Comparison of ENCODE assay signal across 8 cellular contexts in genomic region chr7:143836088-143836487, GRCh38.
DNase-seq lines count a peak whose midpoint lies in the region; ATAC-seq and TF ChIP-seq lines count a peak whose summit lies in the region.
"Not testable (repeated sequence)": the region's sequence is repeated elsewhere in the genome, so short reads cannot be mapped to it uniquely, and the experiment has no call there.

No MANE protein-coding gene starts in this region.

- H3K4me3 Mint-ChIP-seq in activated CD4-positive, alpha-beta T cell treated with anti-CD3 and anti-CD28 coated beads, Interleukin-2, amount 10 ng/mL, durations not matched to agents 24 days and 14 days, result not testable (repeated sequence)
- peak overlapping the region in 7 of 8 donors; percentile 69 to 94 (median 90) for H3K4me3 Mint-ChIP-seq in naive B cell

- H3K4me1 Mint-ChIP-seq in activated CD4-positive, alpha-beta T cell treated with anti-CD3 and anti-CD28 coated beads, Interleukin-2, amount 10 ng/mL, durations not matched to agents 24 days and 14 days; naive B cell: not testable (repeated sequence)

- DNase-seq in activated CD4-positive, alpha-beta T cell treated with anti-CD3 and anti-CD28 coated beads, Interleukin-2, amount 10 ng/mL, durations not matched to agents 24 days and 14 days; effector memory CD4-positive, alpha-beta T cell; naive B cell; upper lobe of right lung: not testable (repeated sequence)

- H3K36me3 ChIP-seq in effector memory CD4-positive, alpha-beta T cell (ENCODE audit: control insufficient read depth, insufficient read depth, low read length); upper lobe of right lung: not testable (repeated sequence)

- not testable (repeated sequence) for H3K27me3 ChIP-seq in effector memory CD4-positive, alpha-beta T cell (replicated peaks; ENCODE audit: control insufficient read depth, insufficient read depth, low read length, poor library complexity, severe bottlenecking); upper lobe of right lung

- ATAC-seq in GM18520 (IDR thresholded peaks at IDR 0.05; ENCODE audit: unreplicated experiment) (peak; percentile 22), GM21390 (IDR thresholded peaks at IDR 0.05; ENCODE audit: unreplicated experiment) (peak; percentile 31), HG02840 (IDR thresholded peaks at IDR 0.05; ENCODE audit: low FRiP score, unreplicated experiment) (peak; percentile 31), HG03432 (IDR thresholded peaks at IDR 0.05; ENCODE audit: unreplicated experiment) (peak; percentile 36), naive B cell (ENCODE audit: low read depth in 2 of 2) (peak; percentile 30), upper lobe of right lung (peak; percentile 2)

- H3K27ac Mint-ChIP-seq in activated CD4-positive, alpha-beta T cell treated with anti-CD3 and anti-CD28 coated beads, Interleukin-2, amount 10 ng/mL, durations not matched to agents 24 days and 14 days, result peak overlapping the region; percentile 83
- H3K27ac Mint-ChIP-seq in naive B cell, result peak overlapping the region in 3 of 6 donors; percentile 78 to 97 (median 95)

- H3K4me1 ChIP-seq in effector memory CD4-positive, alpha-beta T cell (ENCODE audit: control insufficient read depth, insufficient read depth, low read length, poor library complexity, severe bottlenecking); upper lobe of right lung: not testable (repeated sequence)

- intact Hi-C loops in activated CD4-positive, alpha-beta T cell treated with anti-CD3 and anti-CD28 coated beads, Interleukin-2, amount 10 ng/mL, durations not matched to agents 24 days and 14 days (cut with micrococcal nuclease); upper lobe of right lung (cut with DNase I): not testable (repeated sequence)

- TF ChIP-seq CTCF in upper lobe of right lung (IDR thresholded peaks at IDR 0.05), result not testable (repeated sequence)

- H3K27me3 Mint-ChIP-seq in activated CD4-positive, alpha-beta T cell treated with anti-CD3 and anti-CD28 coated beads, Interleukin-2, amount 10 ng/mL, durations not matched to agents 24 days and 14 days; naive B cell: not testable (repeated sequence)

- H3K4me3 ChIP-seq in effector memory CD4-positive, alpha-beta T cell (ENCODE audit: insufficient read depth, low read depth, low read length, poor library complexity, severe bottlenecking), result not testable (repeated sequence)
- peak overlapping the region; percentile 47 for H3K4me3 ChIP-seq in upper lobe of right lung

- not testable (repeated sequence) for H3K9me3 Mint-ChIP-seq in activated CD4-positive, alpha-beta T cell treated with anti-CD3 and anti-CD28 coated beads, Interleukin-2, amount 10 ng/mL, durations not matched to agents 24 days and 14 days; naive B cell

- not testable (repeated sequence) for H3K9me3 ChIP-seq in effector memory CD4-positive, alpha-beta T cell (ENCODE audit: control insufficient read depth, low read length); upper lobe of right lung

- not testable (repeated sequence) for H3K36me3 Mint-ChIP-seq in activated CD4-positive, alpha-beta T cell treated with anti-CD3 and anti-CD28 coated beads, Interleukin-2, amount 10 ng/mL, durations not matched to agents 24 days and 14 days (ENCODE audit: low read depth); naive B cell

- peak overlapping the region; percentile 80 for H3K27ac ChIP-seq in effector memory CD4-positive, alpha-beta T cell (ENCODE audit: insufficient read depth, low read length, poor library complexity, severe bottlenecking)
- not testable (repeated sequence) for H3K27ac ChIP-seq in upper lobe of right lung
